In the genomic region with DNA sequence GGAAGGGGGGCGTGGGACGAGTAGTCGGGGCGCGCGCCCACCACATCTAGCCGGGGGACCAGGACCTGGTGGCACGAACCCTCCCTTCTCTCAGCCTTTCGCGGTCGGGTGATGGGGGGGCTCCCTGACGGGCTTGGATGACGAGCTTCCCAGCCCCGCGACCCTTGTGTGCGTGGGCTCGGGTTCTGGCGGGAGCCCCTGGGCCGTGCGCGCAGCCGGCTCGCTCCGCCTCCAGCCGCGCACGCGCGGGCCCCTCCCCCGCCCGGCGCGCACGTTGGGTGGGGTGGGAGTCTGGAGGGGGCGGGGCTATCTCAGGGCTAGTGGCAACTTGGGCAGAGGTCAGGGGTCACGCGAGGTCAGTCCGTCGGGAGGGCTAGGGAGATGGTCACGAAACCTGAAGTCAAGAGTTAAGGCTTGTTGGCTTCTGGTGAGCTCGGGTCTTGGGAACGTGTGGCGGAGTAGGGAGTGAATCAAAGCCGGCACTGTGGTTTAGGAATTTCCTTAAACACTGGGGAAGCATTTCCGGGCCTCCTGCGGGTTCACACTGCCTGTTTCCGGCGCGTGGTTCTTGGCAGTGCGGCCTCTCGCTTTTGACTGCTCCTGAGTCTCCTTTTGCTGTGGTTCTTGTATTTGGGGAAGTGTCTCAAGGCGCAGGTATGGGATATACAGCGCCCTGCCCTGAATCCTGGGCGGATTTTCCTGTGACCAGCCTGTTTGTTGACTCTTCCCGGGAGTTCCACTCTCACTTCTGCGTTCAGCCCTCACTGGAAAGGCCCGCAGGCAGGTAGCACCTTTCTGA, we compare ENCODE assay signal across 1 cellular context.
TF ChIP-seq lines count a peak whose summit lies in the region.

TSS of gene SRCAP (plus strand) at position 356 of the 799 bp plus-strand sequence. CDS start 1,654 bp downstream, outside the sequence.

TF ChIP-seq in K562, 482 proteins besides CTCF, POLR2A, EP300 and RAD21 (continued from another document and continues in another):
- no peak for TF ChIP-seq MITF (IDR thresholded peaks at IDR 0.05)
- peak; percentile 59; the same call in 1 of the 2 replicates for TF ChIP-seq ZNF584 (CRISPR knock-in tag; IDR thresholded peaks at IDR 0.05; ENCODE audit: low read depth)
- TF ChIP-seq HBP1 (CRISPR knock-in tag; IDR thresholded peaks at IDR 0.05): peak; percentile 60; the same call in 1 of the 2 replicates
- TF ChIP-seq MTA3 (IDR thresholded peaks at IDR 0.05; ENCODE audit: borderline replicate concordance): no peak
- no peak for TF ChIP-seq NFE2L1 (tag; IDR thresholded peaks at IDR 0.05; ENCODE audit: borderline replicate concordance, low read depth)
- TF ChIP-seq MAFK (IDR thresholded peaks at IDR 0.05; ENCODE audit: low read length): no peak
- TF ChIP-seq ZNF699 (CRISPR knock-in tag; IDR thresholded peaks at IDR 0.05; ENCODE audit: insufficient replicate concordance): no peak
- no peak for TF ChIP-seq DDX20 (tag; IDR thresholded peaks at IDR 0.05; ENCODE audit: low read depth)
- TF ChIP-seq TRIM25 (IDR thresholded peaks at IDR 0.05; ENCODE audit: borderline replicate concordance): no peak
- TF ChIP-seq NR0B1 (IDR thresholded peaks at IDR 0.05; ENCODE audit: partially characterized antibody): no peak
- peak; percentile 73 to 87; a peak in 3 of 4 replicates for TF ChIP-seq FOXK2 (conservative IDR thresholded peaks at IDR 0.05 in 1 of 2, IDR thresholded peaks at IDR 0.05 in 1 of 2; ENCODE audit: low read depth in 2 of 2)
- TF ChIP-seq, protein P1, sequence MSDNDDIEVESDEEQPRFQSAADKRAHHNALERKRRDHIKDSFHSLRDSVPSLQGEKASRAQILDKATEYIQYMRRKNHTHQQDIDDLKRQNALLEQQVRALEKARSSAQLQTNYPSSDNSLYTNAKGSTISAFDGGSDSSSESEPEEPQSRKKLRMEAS (CRISPR knock-in tag; IDR thresholded peaks at IDR 0.05): no peak; the same call in 1 of the 2 replicates
- TF ChIP-seq THRA (IDR thresholded peaks at IDR 0.05): no peak
- TF ChIP-seq SRSF3 (IDR thresholded peaks at IDR 0.05; ENCODE audit: insufficient read depth, low read length): no peak
- TF ChIP-seq SAFB2 (IDR thresholded peaks at IDR 0.05; ENCODE audit: borderline replicate concordance, low read depth, low read length, severe bottlenecking): no peak
- no peak for TF ChIP-seq ZSCAN32 (CRISPR knock-in tag; IDR thresholded peaks at IDR 0.05)
- TF ChIP-seq NFIC (IDR thresholded peaks at IDR 0.05): 0 out of 2 replicates have a peak, but pooled peaks have one; percentile 19
- TF ChIP-seq ZNF124 (CRISPR knock-in tag; IDR thresholded peaks at IDR 0.05): no peak
- no peak for TF ChIP-seq PHF21A (IDR thresholded peaks at IDR 0.05; ENCODE audit: borderline replicate concordance, low read depth)
- peak; percentile 59; the same call in 1 of the 2 replicates for TF ChIP-seq POLR2AphosphoS5 (IDR thresholded peaks at IDR 0.05; ENCODE audit: control insufficient read depth, insufficient read depth, low read depth, low read length)
- TF ChIP-seq, protein P2, sequence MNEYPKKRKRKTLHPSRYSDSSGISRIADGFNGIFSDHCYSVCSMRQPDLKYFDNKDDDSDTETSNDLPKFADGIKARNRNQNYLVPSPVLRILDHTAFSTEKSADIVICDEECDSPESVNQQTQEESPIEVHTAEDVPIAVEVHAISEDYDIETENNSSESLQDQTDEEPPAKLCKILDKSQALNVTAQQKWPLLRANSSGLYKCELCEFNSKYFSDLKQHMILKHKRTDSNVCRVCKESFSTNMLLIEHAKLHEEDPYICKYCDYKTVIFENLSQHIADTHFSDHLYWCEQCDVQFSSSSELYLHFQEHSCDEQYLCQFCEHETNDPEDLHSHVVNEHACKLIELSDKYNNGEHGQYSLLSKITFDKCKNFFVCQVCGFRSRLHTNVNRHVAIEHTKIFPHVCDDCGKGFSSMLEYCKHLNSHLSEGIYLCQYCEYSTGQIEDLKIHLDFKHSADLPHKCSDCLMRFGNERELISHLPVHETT (CRISPR knock-in tag; conservative IDR thresholded peaks at IDR 0.05 in 1 of 2, IDR thresholded peaks at IDR 0.05 in 1 of 2): peak in 1 of 2 experiments; percentile 57; a peak in 1 of 4 replicates
- TF ChIP-seq GTF2A2 (tag; IDR thresholded peaks at IDR 0.05): no peak
- TF ChIP-seq ARID2 (IDR thresholded peaks at IDR 0.05): no peak
- no peak for TF ChIP-seq ZNF146 (CRISPR knock-in tag; IDR thresholded peaks at IDR 0.05; ENCODE audit: unreplicated experiment)
- TF ChIP-seq KDM1A (IDR thresholded peaks at IDR 0.05): peak in 1 of 2 experiments; percentile 14; a peak in 1 of 4 replicates
- TF ChIP-seq, protein P3, sequence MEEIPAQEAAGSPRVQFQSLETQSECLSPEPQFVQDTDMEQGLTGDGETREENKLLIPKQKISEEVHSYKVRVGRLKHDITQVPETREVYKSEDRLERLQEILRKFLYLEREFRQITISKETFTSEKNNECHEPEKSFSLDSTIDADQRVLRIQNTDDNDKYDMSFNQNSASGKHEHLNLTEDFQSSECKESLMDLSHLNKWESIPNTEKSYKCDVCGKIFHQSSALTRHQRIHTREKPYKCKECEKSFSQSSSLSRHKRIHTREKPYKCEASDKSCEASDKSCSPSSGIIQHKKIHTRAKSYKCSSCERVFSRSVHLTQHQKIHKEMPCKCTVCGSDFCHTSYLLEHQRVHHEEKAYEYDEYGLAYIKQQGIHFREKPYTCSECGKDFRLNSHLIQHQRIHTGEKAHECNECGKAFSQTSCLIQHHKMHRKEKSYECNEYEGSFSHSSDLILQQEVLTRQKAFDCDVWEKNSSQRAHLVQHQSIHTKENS (CRISPR knock-in tag; IDR thresholded peaks at IDR 0.05): no peak
- TF ChIP-seq RFX1 (IDR thresholded peaks at IDR 0.05): no peak
- TF ChIP-seq PRPF4 (IDR thresholded peaks at IDR 0.05; ENCODE audit: insufficient read depth, low read depth, low read length, poor library complexity, severe bottlenecking): no peak
- peak; percentile 73; the same call in 1 of the 2 replicates for TF ChIP-seq ZNF133 (CRISPR knock-in tag; IDR thresholded peaks at IDR 0.05)
- no peak for TF ChIP-seq PHTF2 (CRISPR knock-in tag; IDR thresholded peaks at IDR 0.05)
- no peak for TF ChIP-seq ZNF134 (CRISPR knock-in tag; conservative IDR thresholded peaks at IDR 0.05)
- no peak for TF ChIP-seq TOE1 (IDR thresholded peaks at IDR 0.05; ENCODE audit: borderline replicate concordance)
- peak; percentile 9 for TF ChIP-seq TOE1 (CRISPR knock-in tag; IDR thresholded peaks at IDR 0.05; ENCODE audit: borderline replicate concordance, low read depth)
- peak; percentile 57; the same call in 1 of the 2 replicates for TF ChIP-seq ZNF282 (CRISPR knock-in tag; IDR thresholded peaks at IDR 0.05)
- peak; percentile 54; the same call in 1 of the 2 replicates for TF ChIP-seq GATAD2B (IDR thresholded peaks at IDR 0.05; ENCODE audit: borderline replicate concordance)
- TF ChIP-seq SAP30 (IDR thresholded peaks at IDR 0.05; ENCODE audit: borderline replicate concordance, insufficient read depth, low read depth, low read length, poor library complexity, severe bottlenecking): peak; percentile 81
- TF ChIP-seq ETV6 (IDR thresholded peaks at IDR 0.05; ENCODE audit: borderline replicate concordance in 1 of 2, low read depth in 2 of 2, low read length in 1 of 2): peak in 1 of 2 experiments; percentile 82; a peak in 1 of 4 replicates
- TF ChIP-seq ETV6 (CRISPR knock-in tag; IDR thresholded peaks at IDR 0.05; ENCODE audit: borderline replicate concordance): no peak
- TF ChIP-seq RBM15 (IDR thresholded peaks at IDR 0.05; ENCODE audit: insufficient read depth, low read length): no peak
- TF ChIP-seq BDP1 (IDR thresholded peaks at IDR 0.05; ENCODE audit: insufficient read depth, insufficient read length): no peak
- TF ChIP-seq E2F3 (CRISPR knock-in tag; IDR thresholded peaks at IDR 0.05): peak; percentile 86
- TF ChIP-seq RHOXF2B (CRISPR knock-in tag; conservative IDR thresholded peaks at IDR 0.05): no peak
- TF ChIP-seq CHCHD3 (CRISPR knock-in tag; IDR thresholded peaks at IDR 0.05): no peak
- TF ChIP-seq YBX1 (IDR thresholded peaks at IDR 0.05): no peak
- TF ChIP-seq FOXJ3 (CRISPR knock-in tag; IDR thresholded peaks at IDR 0.05): no peak
- TF ChIP-seq NFATC3 (IDR thresholded peaks at IDR 0.05): no peak
- TF ChIP-seq ZNF445 (CRISPR knock-in tag; IDR thresholded peaks at IDR 0.05; ENCODE audit: low read depth): no peak
